ENCODE assay signal across 23 cellular contexts in the genomic region with DNA sequence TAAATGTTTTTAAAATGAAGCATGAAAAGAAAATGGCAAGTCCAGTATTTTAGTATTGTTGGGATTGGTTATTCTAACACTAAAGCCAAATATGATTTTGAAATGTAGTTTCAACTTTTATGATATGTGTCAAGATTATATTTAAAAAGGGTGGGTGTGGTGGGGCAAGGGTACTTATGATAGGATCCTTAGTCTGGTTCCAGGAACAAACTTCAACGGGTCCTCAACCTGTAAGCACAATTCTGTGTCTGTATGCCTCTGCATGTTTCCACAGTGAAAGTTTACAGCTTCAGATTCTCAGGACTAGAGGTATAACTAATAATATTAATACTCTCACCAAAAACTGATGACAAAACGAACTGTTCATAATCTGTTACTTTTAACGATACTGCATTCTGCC. TPM values are rescaled to one million over a fixed set of nuclear protein-coding genes. Genes with fewer than 3 reads are reported as not detected.
DNase-seq lines count a peak whose midpoint lies in the region; ATAC-seq and FAIRE-seq lines count a peak whose summit lies in the region.
"Had no signal": no experiment of that assay in that cellular context is flagged by ENCODE, and none has a peak within 500 bp of the region (broad histone marks: within the 10 kb centered on the region; RNA-seq: fewer than 3 reads in every experiment).

No MANE protein-coding gene starts in this region.

- H3K27me3 Mint-ChIP-seq in activated naive CD8-positive, alpha-beta T cell treated with anti-CD3 and anti-CD28 coated beads, Interleukin-2, amount 50 U/mL, for 24 hours: no peaks in the 10 kb centered on the region
- no peaks in the 10 kb centered on the region for H3K27me3 Mint-ChIP-seq in naive B cell

- peak overlapping the region in 6 of 11 experiments; percentile 7 to 54 (median 31); a peak in 9 of 22 replicates for H3K9ac ChIP-seq in BLaER1 treated with 17β-estradiol and CSF1 and Interleukin-3, amounts not matched to agents 10 nM and 100 nM

- no peak overlapping the region for H3K4me3 Mint-ChIP-seq in activated naive CD8-positive, alpha-beta T cell treated with anti-CD3 and anti-CD28 coated beads, Interleukin-2, amount 50 U/mL, for 24 hours
- H3K4me3 Mint-ChIP-seq in naive B cell: peak overlapping the region in 4 of 8 donors; percentile 35 to 53 (median 48)
- H3K4me3 Mint-ChIP-seq: GM23338; T-helper 2 cell treated with Interferon-gamma antibody and Interleukin-4, amounts not matched to agents 5 μg/mL and 100 μg/mL, for 36 hours had no signal

- H3K27ac Mint-ChIP-seq in activated naive CD8-positive, alpha-beta T cell treated with anti-CD3 and anti-CD28 coated beads, Interleukin-2, amount 50 U/mL, for 24 hours: peak overlapping the region; percentile 5
- peak overlapping the region in 5 of 6 donors; percentile 87 to 97 (median 90) for H3K27ac Mint-ChIP-seq in naive B cell
- H3K27ac Mint-ChIP-seq: GM23338; T-helper 2 cell treated with Interferon-gamma antibody and Interleukin-4, amounts not matched to agents 5 μg/mL and 100 μg/mL, for 36 hours had no signal

- H4K20me1 ChIP-seq in BLaER1 treated with 17β-estradiol and CSF1 and Interleukin-3, amounts not matched to agents 10 nM and 100 nM: peaks cover 74 to 100% (median 99%) of the 10 kb centered on the region in 11 experiments; a peak in 21 of 22 replicates

- no peaks in the 10 kb centered on the region for H3K9me3 Mint-ChIP-seq in activated naive CD8-positive, alpha-beta T cell treated with anti-CD3 and anti-CD28 coated beads, Interleukin-2, amount 50 U/mL, for 24 hours
- H3K9me3 Mint-ChIP-seq in naive B cell: no peaks in the 10 kb centered on the region
- H3K9me3 Mint-ChIP-seq: GM23338; T-helper 2 cell treated with Interferon-gamma antibody and Interleukin-4, amounts not matched to agents 5 μg/mL and 100 μg/mL, for 36 hours had no signal

- peaks cover 12 to 63% (median 43%) of the 10 kb centered on the region in 11 experiments; a peak in 21 of 22 replicates for H3K36me3 ChIP-seq in BLaER1 treated with 17β-estradiol and CSF1 and Interleukin-3, amounts not matched to agents 10 nM and 100 nM
- H3K36me3 ChIP-seq: prostate gland had no signal

- 0 out of 22 replicates have a peak, but pooled peaks cover 0 to 8% (median 0%) of the 10 kb centered on the region in 11 experiments for H3K9me3 ChIP-seq in BLaER1 treated with 17β-estradiol and CSF1 and Interleukin-3, amounts not matched to agents 10 nM and 100 nM (replicated peaks in 1 of 11)
- H3K9me3 ChIP-seq: prostate gland, tibial nerve had no signal

- peak overlapping the region in 8 of 11 experiments; percentile 20 to 64 (median 50); a peak in 11 of 22 replicates for H3K27ac ChIP-seq in BLaER1 treated with 17β-estradiol and CSF1 and Interleukin-3, amounts not matched to agents 10 nM and 100 nM
- H3K27ac ChIP-seq: body of pancreas, prostate gland, tibial nerve, VCaP had no signal

- ATAC-seq in activated naive CD8-positive, alpha-beta T cell treated with anti-CD3 and anti-CD28 coated beads, Interleukin-2, amount 50 U/mL, for 24 hours: no peak
- ATAC-seq in naive B cell (ENCODE audit: low read depth in 2 of 2): no peak
- no peak for ATAC-seq in GM18498 (IDR thresholded peaks at IDR 0.05; ENCODE audit: unreplicated experiment)
- ATAC-seq in activated CD4-positive, CD25-positive, alpha-beta regulatory T cell treated with anti-CD3 and anti-CD28 coated beads, Interleukin-2, amount 50 U/mL, for 24 hours: no peak
- ATAC-seq: body of pancreas, GM23338, left lobe of liver, SK-N-SH treated with all-trans-retinoic acid at 6 μM for 48 hours had no signal

- H3K27me3 ChIP-seq in BLaER1 treated with 17β-estradiol and CSF1 and Interleukin-3, amounts not matched to agents 10 nM and 100 nM: no peaks in the 10 kb centered on the region
- H3K27me3 ChIP-seq: body of pancreas, tibial nerve had no signal

- DNase-seq in GM19239 (ENCODE audit: insufficient read length, low spot score) (no peak), naive B cell (no peak), NCI-H2227 (lab: John Stamatoyannopoulos, UW; ENCODE audit: unreplicated experiment) (no peak)
- no peak for DNase-seq in activated naive CD8-positive, alpha-beta T cell treated with anti-CD3 and anti-CD28 coated beads, Interleukin-2, amount 50 U/mL, for 24 hours
- DNase-seq in activated CD4-positive, alpha-beta T cell treated with anti-CD3 and anti-CD28 coated beads, Interleukin-2, amount 50 U/mL, for 4 hours: no peak
- DNase-seq: activated CD4-positive, alpha-beta T cell treated with anti-CD3 and anti-CD28 coated beads, Interleukin-2, amount 50 U/mL, for 1 hour; body of pancreas; DMS 273 treated with DMSO at 0.1 percent for 48 hours; erythroblast; foreskin fibroblast; KBM-7; NCI-H2171; NCI-H526 treated with DMSO at 0.1 percent for 48 hours had no signal

- peak; percentile 21 for FAIRE-seq in GM19239 (lab: Jason Lieb, UNC)

- peaks cover 66 to 77% (median 76%) of the 10 kb centered on the region in 10 experiments for H3K4me1 ChIP-seq in BLaER1 treated with 17β-estradiol and CSF1 and Interleukin-3, amounts not matched to agents 10 nM and 100 nM
- H3K4me1 ChIP-seq: prostate gland had no signal

- peaks cover 54% of the 10 kb centered on the region for H3K4me1 Mint-ChIP-seq in activated naive CD8-positive, alpha-beta T cell treated with anti-CD3 and anti-CD28 coated beads, Interleukin-2, amount 50 U/mL, for 24 hours
- peaks cover 19 to 79% (median 29%) of the 10 kb centered on the region in 3 donors for H3K4me1 Mint-ChIP-seq in naive B cell

- H3K4me3 ChIP-seq in BLaER1 treated with 17β-estradiol and CSF1 and Interleukin-3, amounts not matched to agents 10 nM and 100 nM: no peak overlapping the region; a peak in 1 of 20 replicates
- H3K4me3 ChIP-seq: body of pancreas, GM23338, prostate gland, tibial nerve had no signal

- peaks cover 14% of the 10 kb centered on the region for H3K36me3 Mint-ChIP-seq in activated naive CD8-positive, alpha-beta T cell treated with anti-CD3 and anti-CD28 coated beads, Interleukin-2, amount 50 U/mL, for 24 hours (ENCODE audit: low read depth)
- H3K36me3 Mint-ChIP-seq in naive B cell: no peaks in the 10 kb centered on the region

- peak overlapping the region; percentile 74 to 96 (median 85); a peak in 21 of 22 replicates for H3K4me2 ChIP-seq in BLaER1 treated with 17β-estradiol and CSF1 and Interleukin-3, amounts not matched to agents 10 nM and 100 nM
- H3K4me2 ChIP-seq: GM23338 had no signal

RNA-seq across cellular contexts. Expression of a gene that starts 5.8 kb away (rescaled TPM):
- 10 to 100 TPM; 16.1 to 26.9 (median 21.4) TPM for polyA plus RNA-seq in naive B cell (ENCODE audit: low read depth in 6 of 6)
